ENCODE assay signal across 22 cellular contexts in genomic region chr9:4362281-4362680, GRCh38.
DNase-seq lines count a peak whose midpoint lies in the region; TF ChIP-seq lines count a peak whose summit lies in the region.
"Had no signal": no experiment of that assay in that cellular context is flagged by ENCODE, and none has a peak within 500 bp of the region (broad histone marks: within the 10 kb centered on the region; RNA-seq: fewer than 3 reads in every experiment).

No MANE protein-coding gene starts in this region.

- H3K27ac ChIP-seq in esophagus muscularis mucosa (replicated peaks in 1 of 4) = no peak overlapping the region
- no peak overlapping the region for H3K27ac ChIP-seq in CD8-positive, alpha-beta memory T cell (ENCODE audit: low read depth, low read length)
- H3K27ac ChIP-seq: C4-2B had no signal

- no peaks in the 10 kb centered on the region for H3K36me3 ChIP-seq in esophagus muscularis mucosa
- H3K36me3 ChIP-seq in CD8-positive, alpha-beta memory T cell (ENCODE audit: insufficient read depth, low read length) = no peaks in the 10 kb centered on the region
- H3K36me3 ChIP-seq: BLaER1 treated with 17β-estradiol and CSF1 and Interleukin-3, amounts not matched to agents 10 nM and 100 nM had no signal

- H3K4me1 Mint-ChIP-seq in CD8-positive, alpha-beta memory T cell = no peaks in the 10 kb centered on the region
- H3K4me1 Mint-ChIP-seq: B cell had no signal

- no peak for TF ChIP-seq CTCF in esophagus muscularis mucosa (IDR thresholded peaks at IDR 0.05)

- H3K27ac Mint-ChIP-seq in CD8-positive, alpha-beta memory T cell = no peak overlapping the region
- H3K27ac Mint-ChIP-seq: B cell; CD4-positive, alpha-beta T cell; CD8-positive, alpha-beta T cell had no signal

- intact Hi-C loops in esophagus muscularis mucosa (cut with DNase I) = no loop called here

- H3K4me3 Mint-ChIP-seq in CD8-positive, alpha-beta memory T cell = no peak overlapping the region
- H3K4me3 Mint-ChIP-seq: B cell; CD4-positive, alpha-beta T cell; CD8-positive, alpha-beta T cell had no signal

- CTCF ChIA-PET in CD8-positive, alpha-beta memory T cell (lab: Charles Lee) = no interaction called here

- 85% methylated on average over 4 of the region's 4 CpGs for WGBS in esophagus muscularis mucosa

- no peaks in the 10 kb centered on the region for H3K9me3 Mint-ChIP-seq in CD8-positive, alpha-beta memory T cell
- H3K9me3 Mint-ChIP-seq: CD4-positive, alpha-beta T cell; CD8-positive, alpha-beta T cell had no signal

- no peaks in the 10 kb centered on the region for H3K4me1 ChIP-seq in esophagus muscularis mucosa
- no peaks in the 10 kb centered on the region for H3K4me1 ChIP-seq in CD8-positive, alpha-beta memory T cell (ENCODE audit: insufficient read depth, low read length)

- DNase-seq in OCI-M1 (lab: John Stamatoyannopoulos, UW) (peak; percentile 80), esophagus muscularis mucosa (ENCODE audit: extremely low spot score) (peak; percentile 21), fibroblast of peridontal ligament (ENCODE audit: extremely low read depth) (peak; percentile 19), NCI-H2227 treated with DMSO at 0.1 percent for 48 hours (lab: John Stamatoyannopoulos, UW) (no peak)
- no peak for DNase-seq in CD8-positive, alpha-beta memory T cell
- DNase-seq in activated naive CD4-positive, alpha-beta T cell treated with Interleukin-2 at 50 U/mL for 16 hours = no peak
- DNase-seq: 8988T; AML-193; CD4-positive, alpha-beta T cell; CD8-positive, alpha-beta T cell; COR-L47; DMS 273 treated with DMSO at 0.1 percent for 48 hours; DMS153; DMS53; DMS79; DND-41; EL; GDM1 had no signal

- TF ChIP-seq POLR2A in esophagus muscularis mucosa (IDR thresholded peaks at IDR 0.05; ENCODE audit: low read depth) = no peak

- POLR2A ChIA-PET in CD8-positive, alpha-beta memory T cell (lab: Charles Lee) = no interaction called here

- no peak overlapping the region for H3K4me3 ChIP-seq in esophagus muscularis mucosa
- H3K4me3 ChIP-seq in CD8-positive, alpha-beta memory T cell (ENCODE audit: low read length) = no peak overlapping the region
- H3K4me3 ChIP-seq: BLaER1 treated with 17β-estradiol and CSF1 and Interleukin-3, amounts not matched to agents 10 nM and 100 nM; GM12878 had no signal

- no peaks in the 10 kb centered on the region for H3K36me3 Mint-ChIP-seq in CD8-positive, alpha-beta memory T cell
- H3K36me3 Mint-ChIP-seq: CD8-positive, alpha-beta T cell had no signal

- peaks cover 4 to 12% of the 10 kb centered on the region in 2 donors for H3K27me3 Mint-ChIP-seq in CD8-positive, alpha-beta memory T cell

- no peaks in the 10 kb centered on the region for H3K9me3 ChIP-seq in esophagus muscularis mucosa
- no peaks in the 10 kb centered on the region for H3K9me3 ChIP-seq in CD8-positive, alpha-beta memory T cell (ENCODE audit: low read length)
- H3K9me3 ChIP-seq: BLaER1 treated with 17β-estradiol and CSF1 and Interleukin-3, amounts not matched to agents 10 nM and 100 nM had no signal

- TF ChIP-seq EP300 in esophagus muscularis mucosa (IDR thresholded peaks at IDR 0.05) = no peak

- no peaks in the 10 kb centered on the region for H3K27me3 ChIP-seq in esophagus muscularis mucosa
- no peaks in the 10 kb centered on the region for H3K27me3 ChIP-seq in CD8-positive, alpha-beta memory T cell (ENCODE audit: insufficient read depth, low read length, poor library complexity, severe bottlenecking)
- H3K27me3 ChIP-seq: BLaER1 treated with 17β-estradiol and CSF1 and Interleukin-3, amounts not matched to agents 10 nM and 100 nM had no signal

Comparison
In these comparisons a context has a peak if more than half of its experiments do, and no peak if none do; other contexts are left out.
1. DNase-seq: peak in OCI-M1 (single experiment), esophagus muscularis mucosa (single experiment) and fibroblast of peridontal ligament (single experiment); none in CD8-positive, alpha-beta memory T cell (0 of 5), activated naive CD4-positive, alpha-beta T cell treated with Interleukin-2 at 50 U/mL for 16 hours (single experiment) and NCI-H2227 treated with DMSO at 0.1 percent for 48 hours (single experiment).